Comparison of ENCODE assay signal across 1 cellular context in genomic region chrX:96181571-96181970, GRCh38.
TF ChIP-seq lines count a peak whose summit lies in the region.

No MANE protein-coding gene starts in this region.

TF ChIP-seq in H1, 55 proteins besides CTCF, POLR2A, EP300 and RAD21 (continued from another document):
- TF ChIP-seq JUN (IDR thresholded peaks at IDR 0.05; ENCODE audit: low read depth, low read length) (no peak), EGR1 (IDR thresholded peaks at IDR 0.05; ENCODE audit: borderline replicate concordance, low read depth, low read length) (no peak), MAFK (IDR thresholded peaks at IDR 0.05; ENCODE audit: low read depth, low read length) (no peak)
